ENCODE assay signal across 8 cellular contexts in genomic region chr22:38314992-38315800, GRCh38. TPM values are rescaled to one million over a fixed set of nuclear protein-coding genes. Genes with fewer than 3 reads are reported as not detected.
A peak's percentile ranks its signal among the peaks of the same experiment; 100 is the strongest.
DNase-seq lines count a peak whose midpoint lies in the region; ATAC-seq and TF ChIP-seq lines count a peak whose summit lies in the region.

No MANE protein-coding gene starts in this region.

- intact Hi-C loops in A673 (cut with micrococcal nuclease; ENCODE audit: unreplicated experiment), result no loop called here
- intact Hi-C loops in sigmoid colon (cut with DNase I), result loop anchor here (2.0 to 5.0 kb wide), 3 partner anchors 42 to 248 kb away; partner anchors contain the start of gene TMEM184B

- no peak for ATAC-seq in HG03521 (IDR thresholded peaks at IDR 0.05; ENCODE audit: unreplicated experiment)
- no peak for ATAC-seq in HG03097 (IDR thresholded peaks at IDR 0.05; ENCODE audit: low FRiP score, unreplicated experiment)

- no peak for TF ChIP-seq POLR2A in sigmoid colon (IDR thresholded peaks at IDR 0.05)

- H3K27me3 ChIP-seq in A673 (replicated peaks; ENCODE audit: insufficient read depth, low read depth, low read length, poor library complexity) (no peaks in the 10 kb centered on the region), sigmoid colon (no peaks in the 10 kb centered on the region)

- H3K4me1 ChIP-seq in A673 (ENCODE audit: insufficient read depth, low read length, poor library complexity, severe bottlenecking) (peaks cover 66% of the 10 kb centered on the region), sigmoid colon (peaks cover 0 to 69% (median 69%) of the 10 kb centered on the region in 4 donors)

- H3K36me3 Mint-ChIP-seq in activated CD4-positive, alpha-beta memory T cell treated with anti-CD3 and anti-CD28 coated beads, Interleukin-2, amount 10 ng/mL, durations not matched to agents 7 days and 5 days (ENCODE audit: low read depth), result peaks cover 20% of the 10 kb centered on the region
- no peaks in the 10 kb centered on the region for H3K36me3 Mint-ChIP-seq in glutamatergic neuron (ENCODE audit: unreplicated experiment)

- CTCF ChIA-PET in A673 (lab: Charles Lee), result no interaction called here
- CTCF ChIA-PET in activated CD4-positive, alpha-beta memory T cell treated with anti-CD3 and anti-CD28 coated beads, Interleukin-2, amount 10 ng/mL, durations not matched to agents 7 days and 5 days (lab: Charles Lee), result interaction anchor here (1.1 kb wide), 1 partner anchor 18 kb away, joined by 3 read pairs; no protein-coding TSS in a partner anchor

- H3K27ac ChIP-seq in A673 (ENCODE audit: low read depth, low read length, poor library complexity, severe bottlenecking) (peak overlapping the region; percentile 97), sigmoid colon (peak overlapping the region; percentile 96 to 99 (median 98))

- DNase-seq in A673 (ENCODE audit: low spot score) (no peak), HFF-Myc (ENCODE audit: extremely low read depth, low read depth) (no peak), glutamatergic neuron (no peak), sigmoid colon (no peak), kidney tubule cell (ENCODE audit: low spot score) (no peak)
- DNase-seq in activated CD4-positive, alpha-beta memory T cell treated with anti-CD3 and anti-CD28 coated beads, Interleukin-2, amount 10 ng/mL, durations not matched to agents 7 days and 5 days, result no peak

- H3K27ac Mint-ChIP-seq in activated CD4-positive, alpha-beta memory T cell treated with anti-CD3 and anti-CD28 coated beads, Interleukin-2, amount 10 ng/mL, durations not matched to agents 7 days and 5 days, result peak overlapping the region; percentile 87
- H3K27ac Mint-ChIP-seq in glutamatergic neuron (ENCODE audit: unreplicated experiment), result peak overlapping the region; percentile 99

- no peaks in the 10 kb centered on the region for H3K9me3 Mint-ChIP-seq in activated CD4-positive, alpha-beta memory T cell treated with anti-CD3 and anti-CD28 coated beads, Interleukin-2, amount 10 ng/mL, durations not matched to agents 7 days and 5 days
- H3K9me3 Mint-ChIP-seq in glutamatergic neuron (ENCODE audit: unreplicated experiment), result peaks cover 17% of the 10 kb centered on the region

- TF ChIP-seq EP300 in sigmoid colon (IDR thresholded peaks at IDR 0.05), result no peak

- H3K4me3 ChIP-seq in A673 (ENCODE audit: low read depth, low read length, poor library complexity, severe bottlenecking) (peak overlapping the region; percentile 80), HFF-Myc (replicated peaks; ENCODE audit: low read depth, low read length) (peak overlapping the region; percentile 86), sigmoid colon (peak overlapping the region; percentile 62 to 96 (median 84))

- peak overlapping the region; percentile 80 for H3K4me3 Mint-ChIP-seq in activated CD4-positive, alpha-beta memory T cell treated with anti-CD3 and anti-CD28 coated beads, Interleukin-2, amount 10 ng/mL, durations not matched to agents 7 days and 5 days
- peak overlapping the region; percentile 96 for H3K4me3 Mint-ChIP-seq in glutamatergic neuron (ENCODE audit: unreplicated experiment)

- H3K9me3 ChIP-seq in A673 (ENCODE audit: low read depth, low read length, poor library complexity, severe bottlenecking), result no peaks in the 10 kb centered on the region
- H3K9me3 ChIP-seq in sigmoid colon, result no peaks in the 10 kb centered on the region

- H3K4me1 Mint-ChIP-seq in activated CD4-positive, alpha-beta memory T cell treated with anti-CD3 and anti-CD28 coated beads, Interleukin-2, amount 10 ng/mL, durations not matched to agents 7 days and 5 days, result peaks cover 68% of the 10 kb centered on the region
- H3K4me1 Mint-ChIP-seq in glutamatergic neuron (ENCODE audit: low read depth, unreplicated experiment), result peaks cover 40% of the 10 kb centered on the region

- 13 to 17% methylated on average over 19 of the region's 19 CpGs for WGBS in sigmoid colon, 2 donors

- H3K27me3 Mint-ChIP-seq in activated CD4-positive, alpha-beta memory T cell treated with anti-CD3 and anti-CD28 coated beads, Interleukin-2, amount 10 ng/mL, durations not matched to agents 7 days and 5 days, result no peaks in the 10 kb centered on the region
- peaks cover 9% of the 10 kb centered on the region for H3K27me3 Mint-ChIP-seq in glutamatergic neuron (ENCODE audit: unreplicated experiment)

- no TSS peak for BruUV-seq in A673 (replicated peaks; lab: Mats Ljungman, UMichigan)

- no peak for TF ChIP-seq CTCF in A673 (conservative IDR thresholded peaks at IDR 0.05; ENCODE audit: low read depth, low read length)
- TF ChIP-seq CTCF in HFF-Myc (IDR thresholded peaks at IDR 0.05; ENCODE audit: low read depth, low read length, missing control alignments), result no peak
- no peak for TF ChIP-seq CTCF in glutamatergic neuron (IDR thresholded peaks at IDR 0.05; ENCODE audit: partially characterized antibody, unreplicated experiment)
- no peak for TF ChIP-seq CTCF in sigmoid colon (IDR thresholded peaks at IDR 0.05)

- H3K36me3 ChIP-seq in A673 (ENCODE audit: insufficient read depth, low read length, poor library complexity, severe bottlenecking) (peaks cover 23% of the 10 kb centered on the region), sigmoid colon (peaks cover 0 to 6% (median 0%) of the 10 kb centered on the region in 4 donors)

- POLR2A ChIA-PET in A673 (lab: Charles Lee; ENCODE audit: low non-redundant PET), result interaction anchor here (0.6 kb wide), 1 partner anchor 16 kb away, joined by 7 read pairs; no protein-coding TSS in a partner anchor
- POLR2A ChIA-PET in activated CD4-positive, alpha-beta memory T cell treated with anti-CD3 and anti-CD28 coated beads, Interleukin-2, amount 10 ng/mL, durations not matched to agents 7 days and 5 days (lab: Charles Lee), result interaction anchor here (0.7 to 2.4 kb wide), 6 partner anchors 9 to 114 kb away, joined by 3 to 14 read pairs (median 4); partner anchors contain the start of gene TMEM184B

RNA-seq across cellular contexts. Expression of gene CSNK1E, which starts 2.0 kb away (rescaled TPM):
- total RNA-seq in A673 (2021), result 196 and 200 TPM in 2 replicates
- 100 to 1,000 TPM in 1 of 2 experiments, 10 to 100 TPM in 1; 99.9 to 102 TPM for total RNA-seq in activated CD4-positive, alpha-beta memory T cell treated with anti-CD3 and anti-CD28 coated beads, Interleukin-2, amount 10 ng/mL, durations not matched to agents 7 days and 5 days
- total RNA-seq in glutamatergic neuron (ENCODE audit: unreplicated experiment), result 402 TPM
- 100 to 1,000 TPM in 1 of 4 donors, 10 to 100 TPM in 3; 60.6 to 116 (median 73.3) TPM for total RNA-seq in sigmoid colon
- 10 to 100 TPM; 33.6 to 82.8 (median 35.1) TPM for polyA plus RNA-seq in sigmoid colon

RNA-seq across cellular contexts. Expression of gene TMEM184B, which starts 42.4 kb away (rescaled TPM):
- total RNA-seq in A673 (2021) (45.6 and 50.9 TPM in 2 replicates), glutamatergic neuron (ENCODE audit: unreplicated experiment) (81.0 TPM), sigmoid colon (10 to 100 TPM; 42.6 to 96.4 (median 68.1) TPM)
- total RNA-seq in activated CD4-positive, alpha-beta memory T cell treated with anti-CD3 and anti-CD28 coated beads, Interleukin-2, amount 10 ng/mL, durations not matched to agents 7 days and 5 days, result 10 to 100 TPM; 45.9 to 49.3 TPM
- polyA plus RNA-seq in sigmoid colon, result 10 to 100 TPM in 1 of 3 donors, 1 to 10 TPM in 2; 7.2 to 34.3 (median 8.1) TPM
